1 cellular context compared by ENCODE assay signal in the genomic region with DNA sequence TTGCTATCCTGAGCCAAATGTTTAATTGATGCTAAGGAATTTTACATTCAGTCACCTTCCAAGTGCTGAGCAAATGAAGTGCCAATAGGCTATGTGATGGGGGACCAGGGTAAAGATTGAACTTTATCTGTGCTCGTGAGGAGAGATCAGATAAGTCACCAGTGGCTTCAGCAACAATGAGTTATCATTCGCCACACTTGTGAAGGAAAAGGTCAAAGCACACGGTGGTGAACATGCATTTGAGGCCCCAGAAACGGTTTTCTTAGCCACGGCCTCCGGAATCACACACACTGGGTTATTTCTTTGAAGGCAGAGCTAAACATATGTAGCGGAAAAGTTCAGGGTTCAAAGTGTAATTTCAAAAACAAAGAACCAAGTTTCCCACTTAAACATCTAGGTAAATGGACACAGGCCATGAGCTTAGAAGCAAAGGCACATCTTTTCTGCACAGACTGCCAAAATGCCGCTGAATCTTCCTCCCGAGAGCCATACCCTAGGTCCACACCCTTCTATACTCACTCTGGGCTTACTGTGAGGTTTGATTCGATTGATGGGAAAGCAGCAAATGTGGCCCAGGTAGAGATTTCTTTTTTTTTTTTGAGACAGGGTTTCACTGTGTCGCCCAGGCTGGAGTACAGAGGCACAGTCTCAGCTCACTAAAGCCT.
TF ChIP-seq lines count a peak whose summit lies in the region.

No MANE protein-coding gene starts in this region.

TF ChIP-seq in HepG2, 621 proteins besides CTCF, POLR2A, EP300 and RAD21 (continued from another document and continues in another):
- TF ChIP-seq, protein P1, sequence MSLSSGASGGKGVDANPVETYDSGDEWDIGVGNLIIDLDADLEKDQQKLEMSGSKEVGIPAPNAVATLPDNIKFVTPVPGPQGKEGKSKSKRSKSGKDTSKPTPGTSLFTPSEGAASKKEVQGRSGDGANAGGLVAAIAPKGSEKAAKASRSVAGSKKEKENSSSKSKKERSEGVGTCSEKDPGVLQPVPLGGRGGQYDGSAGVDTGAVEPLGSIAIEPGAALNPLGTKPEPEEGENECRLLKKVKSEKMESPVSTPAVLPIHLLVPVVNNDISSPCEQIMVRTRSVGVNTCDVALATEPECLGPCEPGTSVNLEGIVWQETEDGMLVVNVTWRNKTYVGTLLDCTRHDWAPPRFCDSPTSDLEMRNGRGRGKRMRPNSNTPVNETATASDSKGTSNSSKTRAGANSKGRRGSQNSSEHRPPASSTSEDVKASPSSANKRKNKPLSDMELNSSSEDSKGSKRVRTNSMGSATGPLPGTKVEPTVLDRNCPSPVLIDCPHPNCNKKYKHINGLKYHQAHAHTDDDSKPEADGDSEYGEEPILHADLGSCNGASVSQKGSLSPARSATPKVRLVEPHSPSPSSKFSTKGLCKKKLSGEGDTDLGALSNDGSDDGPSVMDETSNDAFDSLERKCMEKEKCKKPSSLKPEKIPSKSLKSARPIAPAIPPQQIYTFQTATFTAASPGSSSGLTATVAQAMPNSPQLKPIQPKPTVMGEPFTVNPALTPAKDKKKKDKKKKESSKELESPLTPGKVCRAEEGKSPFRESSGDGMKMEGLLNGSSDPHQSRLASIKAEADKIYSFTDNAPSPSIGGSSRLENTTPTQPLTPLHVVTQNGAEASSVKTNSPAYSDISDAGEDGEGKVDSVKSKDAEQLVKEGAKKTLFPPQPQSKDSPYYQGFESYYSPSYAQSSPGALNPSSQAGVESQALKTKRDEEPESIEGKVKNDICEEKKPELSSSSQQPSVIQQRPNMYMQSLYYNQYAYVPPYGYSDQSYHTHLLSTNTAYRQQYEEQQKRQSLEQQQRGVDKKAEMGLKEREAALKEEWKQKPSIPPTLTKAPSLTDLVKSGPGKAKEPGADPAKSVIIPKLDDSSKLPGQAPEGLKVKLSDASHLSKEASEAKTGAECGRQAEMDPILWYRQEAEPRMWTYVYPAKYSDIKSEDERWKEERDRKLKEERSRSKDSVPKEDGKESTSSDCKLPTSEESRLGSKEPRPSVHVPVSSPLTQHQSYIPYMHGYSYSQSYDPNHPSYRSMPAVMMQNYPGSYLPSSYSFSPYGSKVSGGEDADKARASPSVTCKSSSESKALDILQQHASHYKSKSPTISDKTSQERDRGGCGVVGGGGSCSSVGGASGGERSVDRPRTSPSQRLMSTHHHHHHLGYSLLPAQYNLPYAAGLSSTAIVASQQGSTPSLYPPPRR (CRISPR knock-in tag; IDR thresholded peaks at IDR 0.05; ENCODE audit: borderline replicate concordance) = peak; percentile 79; the same call in 1 of the 2 replicates
- TF ChIP-seq ZNF790 (CRISPR knock-in tag; IDR thresholded peaks at IDR 0.05; ENCODE audit: borderline replicate concordance) (no peak), ZNF552 (CRISPR knock-in tag; IDR thresholded peaks at IDR 0.05; ENCODE audit: borderline replicate concordance) (0 out of 2 replicates have a peak, but pooled peaks have one; percentile 35), ZNF33A (CRISPR knock-in tag; IDR thresholded peaks at IDR 0.05; ENCODE audit: borderline replicate concordance) (no peak), MED1 (CRISPR knock-in tag; IDR thresholded peaks at IDR 0.05) (peak; percentile 94), ZNF468 (CRISPR knock-in tag; IDR thresholded peaks at IDR 0.05) (no peak), NR2C2 (CRISPR knock-in tag; IDR thresholded peaks at IDR 0.05; ENCODE audit: borderline replicate concordance) (peak; percentile 83), SOX13 (IDR thresholded peaks at IDR 0.05) (peak; percentile 88), SOX13 (CRISPR knock-in tag; conservative IDR thresholded peaks at IDR 0.05 in 1 of 2, IDR thresholded peaks at IDR 0.05 in 1 of 2) (peak in 1 of 2 experiments; percentile 94; a peak in 2 of 4 replicates), ESRRA (CRISPR knock-in tag; IDR thresholded peaks at IDR 0.05; ENCODE audit: low read depth) (peak; percentile 86), ZNF772 (CRISPR knock-in tag; IDR thresholded peaks at IDR 0.05) (0 out of 2 replicates have a peak, but pooled peaks have one; percentile 23), ZNF296 (CRISPR knock-in tag; conservative IDR thresholded peaks at IDR 0.05) (no peak), THYN1 (CRISPR knock-in tag; IDR thresholded peaks at IDR 0.05; ENCODE audit: borderline replicate concordance, low read depth) (no peak), DPF2 (CRISPR knock-in tag; IDR thresholded peaks at IDR 0.05; ENCODE audit: borderline replicate concordance, low read depth) (peak; percentile 73; the same call in 1 of the 2 replicates), SALL1 (CRISPR knock-in tag; IDR thresholded peaks at IDR 0.05) (peak; percentile 93), NONO (IDR thresholded peaks at IDR 0.05) (no peak), NONO (CRISPR knock-in tag; conservative IDR thresholded peaks at IDR 0.05) (peak; percentile 56), MAF1 (CRISPR knock-in tag; IDR thresholded peaks at IDR 0.05; ENCODE audit: borderline replicate concordance) (0 out of 2 replicates have a peak, but pooled peaks have one; percentile 16), ZNF775 (CRISPR knock-in tag; IDR thresholded peaks at IDR 0.05; ENCODE audit: borderline replicate concordance) (0 out of 2 replicates have a peak, but pooled peaks have one; percentile 25), MIXL1 (CRISPR knock-in tag; IDR thresholded peaks at IDR 0.05) (peak; percentile 70), RBAK (CRISPR knock-in tag; IDR thresholded peaks at IDR 0.05) (no peak), ELF1 (CRISPR knock-in tag; IDR thresholded peaks at IDR 0.05) (peak; percentile 21; the same call in 1 of the 2 replicates), ZNF792 (CRISPR knock-in tag; IDR thresholded peaks at IDR 0.05) (peak; percentile 62; the same call in 1 of the 2 replicates), PRMT3 (CRISPR knock-in tag; IDR thresholded peaks at IDR 0.05; ENCODE audit: borderline replicate concordance, low read depth) (0 out of 2 replicates have a peak, but pooled peaks have one; percentile 12), ZNF75D (CRISPR knock-in tag; IDR thresholded peaks at IDR 0.05; ENCODE audit: borderline replicate concordance) (no peak), THAP11 (CRISPR knock-in tag; IDR thresholded peaks at IDR 0.05) (peak; percentile 44; the same call in 1 of the 2 replicates), ZNF441 (CRISPR knock-in tag; IDR thresholded peaks at IDR 0.05; ENCODE audit: borderline replicate concordance) (0 out of 2 replicates have a peak, but pooled peaks have one; percentile 24), ZNF781 (CRISPR knock-in tag; IDR thresholded peaks at IDR 0.05; ENCODE audit: borderline replicate concordance, not compliant biosample characterization) (peak; percentile 56), KLF9 (CRISPR knock-in tag; IDR thresholded peaks at IDR 0.05; ENCODE audit: low read depth) (0 out of 2 replicates have a peak, but pooled peaks have one; percentile 79), XRCC5 (optimal IDR thresholded peaks at IDR 0.05; ENCODE audit: low read length) (peak; percentile 61), ZNF430 (CRISPR knock-in tag; IDR thresholded peaks at IDR 0.05) (peak; percentile 83; the same call in 1 of the 2 replicates), FOXK1 (CRISPR knock-in tag; IDR thresholded peaks at IDR 0.05; ENCODE audit: borderline replicate concordance, low read depth) (0 out of 2 replicates have a peak, but pooled peaks have one; percentile 25), ZNF709 (CRISPR knock-in tag; IDR thresholded peaks at IDR 0.05) (no peak), NCOA2 (CRISPR knock-in tag; IDR thresholded peaks at IDR 0.05) (peak; percentile 82), ZBTB20 (CRISPR knock-in tag; IDR thresholded peaks at IDR 0.05; ENCODE audit: borderline replicate concordance, low read depth) (peak; percentile 92; the same call in 1 of the 2 replicates), ZSCAN31 (CRISPR knock-in tag; IDR thresholded peaks at IDR 0.05; ENCODE audit: low read depth) (peak; percentile 67; the same call in 1 of the 2 replicates)
- TF ChIP-seq, protein P2, sequence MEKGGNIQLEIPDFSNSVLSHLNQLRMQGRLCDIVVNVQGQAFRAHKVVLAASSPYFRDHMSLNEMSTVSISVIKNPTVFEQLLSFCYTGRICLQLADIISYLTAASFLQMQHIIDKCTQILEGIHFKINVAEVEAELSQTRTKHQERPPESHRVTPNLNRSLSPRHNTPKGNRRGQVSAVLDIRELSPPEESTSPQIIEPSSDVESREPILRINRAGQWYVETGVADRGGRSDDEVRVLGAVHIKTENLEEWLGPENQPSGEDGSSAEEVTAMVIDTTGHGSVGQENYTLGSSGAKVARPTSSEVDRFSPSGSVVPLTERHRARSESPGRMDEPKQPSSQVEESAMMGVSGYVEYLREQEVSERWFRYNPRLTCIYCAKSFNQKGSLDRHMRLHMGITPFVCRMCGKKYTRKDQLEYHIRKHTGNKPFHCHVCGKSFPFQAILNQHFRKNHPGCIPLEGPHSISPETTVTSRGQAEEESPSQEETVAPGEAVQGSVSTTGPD (CRISPR knock-in tag; IDR thresholded peaks at IDR 0.05) = peak; percentile 86; the same call in 1 of the 2 replicates
- TF ChIP-seq, protein P3, sequence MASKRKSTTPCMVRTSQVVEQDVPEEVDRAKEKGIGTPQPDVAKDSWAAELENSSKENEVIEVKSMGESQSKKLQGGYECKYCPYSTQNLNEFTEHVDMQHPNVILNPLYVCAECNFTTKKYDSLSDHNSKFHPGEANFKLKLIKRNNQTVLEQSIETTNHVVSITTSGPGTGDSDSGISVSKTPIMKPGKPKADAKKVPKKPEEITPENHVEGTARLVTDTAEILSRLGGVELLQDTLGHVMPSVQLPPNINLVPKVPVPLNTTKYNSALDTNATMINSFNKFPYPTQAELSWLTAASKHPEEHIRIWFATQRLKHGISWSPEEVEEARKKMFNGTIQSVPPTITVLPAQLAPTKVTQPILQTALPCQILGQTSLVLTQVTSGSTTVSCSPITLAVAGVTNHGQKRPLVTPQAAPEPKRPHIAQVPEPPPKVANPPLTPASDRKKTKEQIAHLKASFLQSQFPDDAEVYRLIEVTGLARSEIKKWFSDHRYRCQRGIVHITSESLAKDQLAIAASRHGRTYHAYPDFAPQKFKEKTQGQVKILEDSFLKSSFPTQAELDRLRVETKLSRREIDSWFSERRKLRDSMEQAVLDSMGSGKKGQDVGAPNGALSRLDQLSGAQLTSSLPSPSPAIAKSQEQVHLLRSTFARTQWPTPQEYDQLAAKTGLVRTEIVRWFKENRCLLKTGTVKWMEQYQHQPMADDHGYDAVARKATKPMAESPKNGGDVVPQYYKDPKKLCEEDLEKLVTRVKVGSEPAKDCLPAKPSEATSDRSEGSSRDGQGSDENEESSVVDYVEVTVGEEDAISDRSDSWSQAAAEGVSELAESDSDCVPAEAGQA (IDR thresholded peaks at IDR 0.05; ENCODE audit: low read depth) = no peak; the same call in 1 of the 2 replicates
- TF ChIP-seq, protein P3 (CRISPR knock-in tag; IDR thresholded peaks at IDR 0.05; ENCODE audit: borderline replicate concordance) = peak; percentile 30; the same call in 1 of the 2 replicates
- TF ChIP-seq, protein P4, sequence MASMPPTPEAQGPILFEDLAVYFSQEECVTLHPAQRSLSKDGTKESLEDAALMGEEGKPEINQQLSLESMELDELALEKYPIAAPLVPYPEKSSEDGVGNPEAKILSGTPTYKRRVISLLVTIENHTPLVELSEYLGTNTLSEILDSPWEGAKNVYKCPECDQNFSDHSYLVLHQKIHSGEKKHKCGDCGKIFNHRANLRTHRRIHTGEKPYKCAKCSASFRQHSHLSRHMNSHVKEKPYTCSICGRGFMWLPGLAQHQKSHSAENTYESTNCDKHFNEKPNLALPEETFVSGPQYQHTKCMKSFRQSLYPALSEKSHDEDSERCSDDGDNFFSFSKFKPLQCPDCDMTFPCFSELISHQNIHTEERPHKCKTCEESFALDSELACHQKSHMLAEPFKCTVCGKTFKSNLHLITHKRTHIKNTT (CRISPR knock-in tag; IDR thresholded peaks at IDR 0.05) = no peak
- TF ChIP-seq, protein P5, sequence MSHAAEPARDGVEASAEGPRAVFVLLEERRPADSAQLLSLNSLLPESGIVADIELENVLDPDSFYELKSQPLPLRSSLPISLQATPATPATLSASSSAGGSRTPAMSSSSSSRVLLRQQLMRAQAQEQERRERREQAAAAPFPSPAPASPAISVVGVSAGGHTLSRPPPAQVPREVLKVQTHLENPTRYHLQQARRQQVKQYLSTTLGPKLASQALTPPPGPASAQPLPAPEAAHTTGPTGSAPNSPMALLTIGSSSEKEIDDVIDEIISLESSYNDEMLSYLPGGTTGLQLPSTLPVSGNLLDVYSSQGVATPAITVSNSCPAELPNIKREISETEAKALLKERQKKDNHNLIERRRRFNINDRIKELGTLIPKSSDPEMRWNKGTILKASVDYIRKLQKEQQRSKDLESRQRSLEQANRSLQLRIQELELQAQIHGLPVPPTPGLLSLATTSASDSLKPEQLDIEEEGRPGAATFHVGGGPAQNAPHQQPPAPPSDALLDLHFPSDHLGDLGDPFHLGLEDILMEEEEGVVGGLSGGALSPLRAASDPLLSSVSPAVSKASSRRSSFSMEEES (CRISPR knock-in tag; IDR thresholded peaks at IDR 0.05) = peak; percentile 65
- TF ChIP-seq, protein P6, sequence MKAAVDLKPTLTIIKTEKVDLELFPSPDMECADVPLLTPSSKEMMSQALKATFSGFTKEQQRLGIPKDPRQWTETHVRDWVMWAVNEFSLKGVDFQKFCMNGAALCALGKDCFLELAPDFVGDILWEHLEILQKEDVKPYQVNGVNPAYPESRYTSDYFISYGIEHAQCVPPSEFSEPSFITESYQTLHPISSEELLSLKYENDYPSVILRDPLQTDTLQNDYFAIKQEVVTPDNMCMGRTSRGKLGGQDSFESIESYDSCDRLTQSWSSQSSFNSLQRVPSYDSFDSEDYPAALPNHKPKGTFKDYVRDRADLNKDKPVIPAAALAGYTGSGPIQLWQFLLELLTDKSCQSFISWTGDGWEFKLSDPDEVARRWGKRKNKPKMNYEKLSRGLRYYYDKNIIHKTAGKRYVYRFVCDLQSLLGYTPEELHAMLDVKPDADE (CRISPR knock-in tag; IDR thresholded peaks at IDR 0.05) = no peak
- TF ChIP-seq, protein P7, sequence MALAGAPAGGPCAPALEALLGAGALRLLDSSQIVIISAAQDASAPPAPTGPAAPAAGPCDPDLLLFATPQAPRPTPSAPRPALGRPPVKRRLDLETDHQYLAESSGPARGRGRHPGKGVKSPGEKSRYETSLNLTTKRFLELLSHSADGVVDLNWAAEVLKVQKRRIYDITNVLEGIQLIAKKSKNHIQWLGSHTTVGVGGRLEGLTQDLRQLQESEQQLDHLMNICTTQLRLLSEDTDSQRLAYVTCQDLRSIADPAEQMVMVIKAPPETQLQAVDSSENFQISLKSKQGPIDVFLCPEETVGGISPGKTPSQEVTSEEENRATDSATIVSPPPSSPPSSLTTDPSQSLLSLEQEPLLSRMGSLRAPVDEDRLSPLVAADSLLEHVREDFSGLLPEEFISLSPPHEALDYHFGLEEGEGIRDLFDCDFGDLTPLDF (CRISPR knock-in tag; IDR thresholded peaks at IDR 0.05) = 0 out of 2 replicates have a peak, but pooled peaks have one; percentile 39
